17 cellular contexts compared by ENCODE assay signal in the genomic region with DNA sequence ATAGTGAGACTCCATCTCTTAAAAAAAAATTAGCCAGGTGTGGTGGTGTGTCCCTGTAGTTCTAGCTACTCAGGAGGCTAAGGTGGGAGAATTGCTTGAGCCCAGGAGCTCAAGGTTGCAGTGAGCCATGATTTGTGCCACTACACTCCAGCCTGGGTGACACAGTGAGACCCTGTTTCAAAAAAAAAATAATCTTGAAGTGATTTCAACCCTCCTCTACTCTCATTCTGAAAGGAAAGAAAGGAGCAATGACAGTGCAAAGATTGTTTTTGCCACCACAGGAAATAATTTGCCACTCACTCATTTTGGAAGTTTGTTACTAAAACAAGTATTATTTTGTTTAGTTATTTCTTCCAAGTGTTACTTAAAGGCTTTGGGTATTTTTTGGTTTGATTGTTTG. TPM values are rescaled to one million over a fixed set of nuclear protein-coding genes. Genes with fewer than 3 reads are reported as not detected.
A peak's percentile ranks its signal among the peaks of the same experiment; 100 is the strongest.
DNase-seq lines count a peak whose midpoint lies in the region; ATAC-seq lines count a peak whose summit lies in the region.
"Had no signal": no experiment of that assay in that cellular context is flagged by ENCODE, and none has a peak within 500 bp of the region (broad histone marks: within the 10 kb centered on the region; RNA-seq: fewer than 3 reads in every experiment).

No MANE protein-coding gene starts in this region.

- CTCF ChIA-PET in activated CD4-positive, alpha-beta memory T cell treated with anti-CD3 and anti-CD28 coated beads for 36 hours (lab: Charles Lee), result no interaction called here
- CTCF ChIA-PET in activated CD4-positive, alpha-beta memory T cell treated with anti-CD3 and anti-CD28 coated beads, Interleukin-2, amount 10 ng/mL, durations not matched to agents 7 days and 5 days (lab: Charles Lee), result interaction anchor here (0.8 kb wide), 1 partner anchor 13 kb away, joined by 3 read pairs; no protein-coding TSS in a partner anchor

- no peaks in the 10 kb centered on the region for H3K9me3 Mint-ChIP-seq in activated CD4-positive, alpha-beta memory T cell treated with anti-CD3 and anti-CD28 coated beads for 36 hours
- H3K9me3 Mint-ChIP-seq in activated CD4-positive, alpha-beta memory T cell treated with anti-CD3 and anti-CD28 coated beads, Interleukin-2, amount 10 ng/mL, durations not matched to agents 7 days and 5 days, result no peaks in the 10 kb centered on the region
- no peaks in the 10 kb centered on the region for H3K9me3 Mint-ChIP-seq in activated naive CD4-positive, alpha-beta T cell treated with anti-CD3 and anti-CD28 coated beads, Interleukin-2, amount 50 U/mL, for 72 hours
- H3K9me3 Mint-ChIP-seq in stimulated activated effector memory CD8-positive, alpha-beta T cell treated with anti-CD3 and anti-CD28 coated beads, Interleukin-12 subunit alpha, Interleukin-12 subunit beta, amount 100 ng/mL, for 72 hours, result no peaks in the 10 kb centered on the region
- H3K9me3 Mint-ChIP-seq: CD4-positive, CD25-positive, alpha-beta regulatory T cell; CD8-positive, alpha-beta T cell; HFFc6 had no signal

- peaks cover 8% of the 10 kb centered on the region for H3K4me1 Mint-ChIP-seq in activated CD4-positive, alpha-beta memory T cell treated with anti-CD3 and anti-CD28 coated beads for 36 hours (ENCODE audit: low read depth)
- H3K4me1 Mint-ChIP-seq in activated CD4-positive, alpha-beta memory T cell treated with anti-CD3 and anti-CD28 coated beads, Interleukin-2, amount 10 ng/mL, durations not matched to agents 7 days and 5 days, result peaks cover 23% of the 10 kb centered on the region
- H3K4me1 Mint-ChIP-seq in T-helper 17 cell, result peaks cover 15% of the 10 kb centered on the region
- H3K4me1 Mint-ChIP-seq in stimulated activated effector memory CD8-positive, alpha-beta T cell treated with anti-CD3 and anti-CD28 coated beads, Interleukin-12 subunit alpha, Interleukin-12 subunit beta, amount 100 ng/mL, for 72 hours, result no peaks in the 10 kb centered on the region
- H3K4me1 Mint-ChIP-seq: B cell had no signal

- H3K36me3 Mint-ChIP-seq in activated CD4-positive, alpha-beta memory T cell treated with anti-CD3 and anti-CD28 coated beads for 36 hours, result peaks cover 26% of the 10 kb centered on the region
- peaks cover 27% of the 10 kb centered on the region for H3K36me3 Mint-ChIP-seq in activated CD4-positive, alpha-beta memory T cell treated with anti-CD3 and anti-CD28 coated beads, Interleukin-2, amount 10 ng/mL, durations not matched to agents 7 days and 5 days (ENCODE audit: low read depth)
- peaks cover 11 to 23% of the 10 kb centered on the region in 2 donors for H3K36me3 Mint-ChIP-seq in activated naive CD4-positive, alpha-beta T cell treated with anti-CD3 and anti-CD28 coated beads, Interleukin-2, amount 50 U/mL, for 72 hours
- no peaks in the 10 kb centered on the region for H3K36me3 Mint-ChIP-seq in T-helper 17 cell (ENCODE audit: low read depth)
- peaks cover 43% of the 10 kb centered on the region for H3K36me3 Mint-ChIP-seq in stimulated activated effector memory CD8-positive, alpha-beta T cell treated with anti-CD3 and anti-CD28 coated beads, Interleukin-12 subunit alpha, Interleukin-12 subunit beta, amount 100 ng/mL, for 72 hours

- ATAC-seq in activated naive CD4-positive, alpha-beta T cell treated with anti-CD3 and anti-CD28 coated beads, Interleukin-2, amount 50 U/mL, for 72 hours, result peak in 1 of 2 donors; percentile 85
- ATAC-seq in T-helper 17 cell, result no peak
- peak; percentile 75 for ATAC-seq in stimulated activated effector memory CD8-positive, alpha-beta T cell treated with anti-CD3 and anti-CD28 coated beads, Interleukin-12 subunit alpha, Interleukin-12 subunit beta, amount 100 ng/mL, for 72 hours
- ATAC-seq: CD8-positive, alpha-beta T cell had no signal

- POLR2A ChIA-PET in activated CD4-positive, alpha-beta memory T cell treated with anti-CD3 and anti-CD28 coated beads for 36 hours (lab: Charles Lee), result no interaction called here
- POLR2A ChIA-PET in activated CD4-positive, alpha-beta memory T cell treated with anti-CD3 and anti-CD28 coated beads, Interleukin-2, amount 10 ng/mL, durations not matched to agents 7 days and 5 days (lab: Charles Lee), result no interaction called here

- peak overlapping the region; percentile 5 for H3K27ac Mint-ChIP-seq in activated CD4-positive, alpha-beta memory T cell treated with anti-CD3 and anti-CD28 coated beads for 36 hours
- H3K27ac Mint-ChIP-seq in activated CD4-positive, alpha-beta memory T cell treated with anti-CD3 and anti-CD28 coated beads, Interleukin-2, amount 10 ng/mL, durations not matched to agents 7 days and 5 days, result no peak overlapping the region
- peak overlapping the region; percentile 57 to 78 for H3K27ac Mint-ChIP-seq in activated naive CD4-positive, alpha-beta T cell treated with anti-CD3 and anti-CD28 coated beads, Interleukin-2, amount 50 U/mL, for 72 hours
- peak overlapping the region; percentile 57 for H3K27ac Mint-ChIP-seq in T-helper 17 cell
- peak overlapping the region; percentile 72 for H3K27ac Mint-ChIP-seq in stimulated activated effector memory CD8-positive, alpha-beta T cell treated with anti-CD3 and anti-CD28 coated beads, Interleukin-12 subunit alpha, Interleukin-12 subunit beta, amount 100 ng/mL, for 72 hours
- H3K27ac Mint-ChIP-seq: B cell; CD4-positive, CD25-positive, alpha-beta regulatory T cell; CD8-positive, alpha-beta T cell; HFFc6 had no signal

- DNase-seq in activated CD4-positive, alpha-beta memory T cell treated with anti-CD3 and anti-CD28 coated beads for 36 hours, result no peak
- no peak for DNase-seq in activated CD4-positive, alpha-beta memory T cell treated with anti-CD3 and anti-CD28 coated beads, Interleukin-2, amount 10 ng/mL, durations not matched to agents 7 days and 5 days
- DNase-seq in activated naive CD4-positive, alpha-beta T cell treated with anti-CD3 and anti-CD28 coated beads, Interleukin-2, amount 50 U/mL, for 72 hours (ENCODE audit: low spot score in 2 of 2), result no peak
- no peak for DNase-seq in activated naive CD4-positive, alpha-beta T cell (lab: John Stamatoyannopoulos, UW)
- no peak for DNase-seq in T-helper 17 cell
- no peak for DNase-seq in stimulated activated effector memory CD8-positive, alpha-beta T cell treated with anti-CD3 and anti-CD28 coated beads, Interleukin-12 subunit alpha, Interleukin-12 subunit beta, amount 100 ng/mL, for 72 hours (ENCODE audit: low spot score in 2 of 2)
- no peak for DNase-seq in NCI-H2029 (lab: John Stamatoyannopoulos, UW)
- DNase-seq: Caco-2; CD4-positive, CD25-positive, alpha-beta regulatory T cell; CD8-positive, alpha-beta T cell; DMS153; DND-41; GOT3; HFFc6 had no signal

- no peaks in the 10 kb centered on the region for H3K9me3 ChIP-seq in T-helper 17 cell (ENCODE audit: control insufficient read depth, low read length, poor library complexity, severe bottlenecking)
- H3K9me3 ChIP-seq: BLaER1, Caco-2, HAP-1 had no signal

- no peak overlapping the region for H3K4me3 Mint-ChIP-seq in activated CD4-positive, alpha-beta memory T cell treated with anti-CD3 and anti-CD28 coated beads for 36 hours
- H3K4me3 Mint-ChIP-seq in activated CD4-positive, alpha-beta memory T cell treated with anti-CD3 and anti-CD28 coated beads, Interleukin-2, amount 10 ng/mL, durations not matched to agents 7 days and 5 days, result no peak overlapping the region
- H3K4me3 Mint-ChIP-seq in T-helper 17 cell, result no peak overlapping the region
- H3K4me3 Mint-ChIP-seq in stimulated activated effector memory CD8-positive, alpha-beta T cell treated with anti-CD3 and anti-CD28 coated beads, Interleukin-12 subunit alpha, Interleukin-12 subunit beta, amount 100 ng/mL, for 72 hours, result no peak overlapping the region
- H3K4me3 Mint-ChIP-seq: B cell; CD4-positive, CD25-positive, alpha-beta regulatory T cell; CD8-positive, alpha-beta T cell; HFFc6 had no signal

- intact Hi-C loops in activated CD4-positive, alpha-beta memory T cell treated with anti-CD3 and anti-CD28 coated beads for 36 hours (cut with micrococcal nuclease), result no loop called here

- no peaks in the 10 kb centered on the region for H3K27me3 Mint-ChIP-seq in activated CD4-positive, alpha-beta memory T cell treated with anti-CD3 and anti-CD28 coated beads for 36 hours
- H3K27me3 Mint-ChIP-seq in activated CD4-positive, alpha-beta memory T cell treated with anti-CD3 and anti-CD28 coated beads, Interleukin-2, amount 10 ng/mL, durations not matched to agents 7 days and 5 days, result no peaks in the 10 kb centered on the region
- no peaks in the 10 kb centered on the region for H3K27me3 Mint-ChIP-seq in T-helper 17 cell
- H3K27me3 Mint-ChIP-seq: B cell; CD4-positive, CD25-positive, alpha-beta regulatory T cell had no signal

RNA-seq across cellular contexts. Expression of a gene that starts 45.6 kb away (rescaled TPM):
- total RNA-seq in activated CD4-positive, alpha-beta memory T cell treated with anti-CD3 and anti-CD28 coated beads for 36 hours, result 10 to 100 TPM; 14.1 to 14.6 TPM
- 10 to 100 TPM; 12.3 to 12.6 TPM for total RNA-seq in activated CD4-positive, alpha-beta memory T cell treated with anti-CD3 and anti-CD28 coated beads, Interleukin-2, amount 10 ng/mL, durations not matched to agents 7 days and 5 days
- 10 to 100 TPM; 11.1 to 15.0 TPM for total RNA-seq in activated naive CD4-positive, alpha-beta T cell treated with anti-CD3 and anti-CD28 coated beads, Interleukin-2, amount 50 U/mL, for 72 hours
- total RNA-seq in T-helper 17 cell, result 10 to 100 TPM; 10.5 to 16.3 TPM

RNA-seq across cellular contexts. Expression of a gene that starts 50.3 kb away (rescaled TPM):
- 10 to 100 TPM; 27.2 to 29.0 TPM for total RNA-seq in activated CD4-positive, alpha-beta memory T cell treated with anti-CD3 and anti-CD28 coated beads for 36 hours
- total RNA-seq in activated CD4-positive, alpha-beta memory T cell treated with anti-CD3 and anti-CD28 coated beads, Interleukin-2, amount 10 ng/mL, durations not matched to agents 7 days and 5 days, result 10 to 100 TPM; 27.4 to 28.5 TPM
- total RNA-seq in activated naive CD4-positive, alpha-beta T cell treated with anti-CD3 and anti-CD28 coated beads, Interleukin-2, amount 50 U/mL, for 72 hours, result 10 to 100 TPM; 35.3 to 36.3 TPM
- 10 to 100 TPM; 30.1 to 36.3 TPM for total RNA-seq in T-helper 17 cell

RNA-seq across cellular contexts. Expression of a gene that starts 51.6 kb away (rescaled TPM):
- 1 to 10 TPM; 7.2 to 7.7 TPM for total RNA-seq in activated CD4-positive, alpha-beta memory T cell treated with anti-CD3 and anti-CD28 coated beads for 36 hours
- 1 to 10 TPM; 8.8 to 9.5 TPM for total RNA-seq in activated CD4-positive, alpha-beta memory T cell treated with anti-CD3 and anti-CD28 coated beads, Interleukin-2, amount 10 ng/mL, durations not matched to agents 7 days and 5 days
- 1 to 10 TPM; 8.6 to 9.3 TPM for total RNA-seq in activated naive CD4-positive, alpha-beta T cell treated with anti-CD3 and anti-CD28 coated beads, Interleukin-2, amount 50 U/mL, for 72 hours
- total RNA-seq in T-helper 17 cell, result 10 to 100 TPM in 1 of 2 donors, 1 to 10 TPM in 1; 9.6 to 10.0 TPM
